In the genomic region with DNA sequence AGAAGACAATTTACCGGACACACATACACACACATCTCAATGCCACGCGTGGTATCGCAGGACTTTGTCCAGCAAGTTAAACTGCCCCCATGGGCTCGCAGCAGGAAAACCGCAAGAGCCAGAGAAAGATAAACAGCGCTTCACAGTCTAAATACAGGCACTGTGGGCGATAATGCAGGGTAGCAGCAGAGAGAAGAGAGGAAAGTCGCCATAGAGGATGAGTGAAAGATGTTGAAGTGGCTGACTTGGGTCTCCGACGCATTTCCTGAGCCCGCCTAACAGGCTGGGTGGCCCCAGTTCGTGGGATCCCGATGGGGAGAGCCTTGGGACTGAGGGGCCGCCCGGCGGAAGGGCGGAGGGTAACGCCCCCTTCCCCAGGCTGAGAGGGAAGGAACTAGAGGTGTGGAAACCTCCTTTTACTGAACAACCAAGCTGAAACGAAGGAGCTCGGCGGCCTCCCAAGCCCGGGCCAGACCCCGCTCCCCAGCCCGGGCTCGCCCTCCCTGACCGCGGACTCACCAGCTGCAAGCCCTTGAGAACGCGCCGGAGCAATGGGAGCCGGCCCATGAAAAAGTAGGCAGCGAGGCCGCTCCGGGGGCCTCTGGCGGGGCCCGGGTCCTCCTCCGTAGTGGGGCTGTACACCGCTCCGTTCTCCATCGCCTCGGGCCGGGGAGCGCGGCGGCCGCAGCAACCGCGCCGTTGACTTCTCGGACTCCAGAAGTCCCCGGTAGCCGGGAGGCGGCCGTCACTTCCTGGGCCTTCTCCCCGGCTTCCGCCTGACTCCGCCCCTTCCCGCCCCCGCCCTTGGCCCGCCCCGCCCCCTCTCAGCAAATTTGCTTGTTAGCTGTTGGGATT, we compare ENCODE assay signal across 8 cellular contexts. TPM values are rescaled to one million over a fixed set of nuclear protein-coding genes. Genes with fewer than 3 reads are reported as not detected.
DNase-seq lines count a peak whose midpoint lies in the region; ATAC-seq and TF ChIP-seq lines count a peak whose summit lies in the region.

A gene with protein sequence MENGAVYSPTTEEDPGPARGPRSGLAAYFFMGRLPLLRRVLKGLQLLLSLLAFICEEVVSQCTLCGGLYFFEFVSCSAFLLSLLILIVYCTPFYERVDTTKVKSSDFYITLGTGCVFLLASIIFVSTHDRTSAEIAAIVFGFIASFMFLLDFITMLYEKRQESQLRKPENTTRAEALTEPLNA (minus strand): TSS at position 764 of the 855 bp plus-strand sequence. CDS start 107 bp downstream, at position 657.

- H3K9me3 ChIP-seq in endodermal cell (ENCODE audit: control insufficient read depth, low read length) (no peaks in the 10 kb centered on the region), mesodermal cell (ENCODE audit: control insufficient read depth, low read length) (no peaks in the 10 kb centered on the region)

- H3K4me3 ChIP-seq in endodermal cell (ENCODE audit: low read length) (peak within 1 kb of the TSS; percentile 94), mesodermal cell (ENCODE audit: extremely low read depth, insufficient read depth, low read length, poor library complexity, severe bottlenecking) (peak within 1 kb of the TSS; percentile 81)

- H3K4me1 Mint-ChIP-seq in CD14-positive monocyte (peaks cover 44% of the 10 kb centered on the region), endodermal cell (peaks cover 21% of the 10 kb centered on the region)

- H3K4me1 ChIP-seq in endodermal cell (ENCODE audit: control insufficient read depth, insufficient read depth, low read length): peaks cover 3% of the 10 kb centered on the region
- peaks cover 8% of the 10 kb centered on the region for H3K4me1 ChIP-seq in mesodermal cell (ENCODE audit: control insufficient read depth, insufficient read depth, low read length, poor library complexity, severe bottlenecking)

- peaks cover 8 to 19% of the 10 kb centered on the region in 2 donors for H3K36me3 Mint-ChIP-seq in CD14-positive monocyte
- H3K36me3 Mint-ChIP-seq in endodermal cell (ENCODE audit: low read depth): peaks cover 5% of the 10 kb centered on the region

- H3K4me3 Mint-ChIP-seq in CD14-positive monocyte (peak within 1 kb of the TSS; percentile 94 to 95), endodermal cell (peak within 1 kb of the TSS; percentile 89)

- WGBS in endodermal cell (ENCODE audit: insufficient coverage in 1 of 2, insufficient read length in 1 of 2), 2 experiments: 0 to 1% methylated on average over 11 to 60 of the region's 62 CpGs
- 0% methylated on average over 23 to 53 of the region's 62 CpGs for WGBS in mesodermal cell (ENCODE audit: insufficient coverage in 2 of 2), 2 experiments

- H3K27ac ChIP-seq in endodermal cell (ENCODE audit: low read depth, low read length) (peak within 1 kb of the TSS; percentile 83), mesodermal cell (ENCODE audit: low read depth, low read length, severe bottlenecking) (peak within 1 kb of the TSS; percentile 88)

- ATAC-seq in HG03457 (IDR thresholded peaks at IDR 0.05; ENCODE audit: unreplicated experiment): peak; percentile 66

- no peaks in the 10 kb centered on the region for H3K9me3 Mint-ChIP-seq in CD14-positive monocyte
- no peaks in the 10 kb centered on the region for H3K9me3 Mint-ChIP-seq in endodermal cell

- TF ChIP-seq CTCF in CD14-positive monocyte (IDR thresholded peaks at IDR 0.05) (no peak), endodermal cell (conservative IDR thresholded peaks at IDR 0.05) (no peak)

- peak within 1 kb of the TSS; percentile 95 to 99 (median 97) for H3K27ac Mint-ChIP-seq in CD14-positive monocyte
- peak within 1 kb of the TSS; percentile 92 for H3K27ac Mint-ChIP-seq in endodermal cell

- intact Hi-C loops in CD14-positive monocyte (cut with micrococcal nuclease): loop anchor here in 1 of 2 donors (10.0 kb wide), 1 partner anchor 182 kb away; a partner anchor contains a TSS

- H3K36me3 ChIP-seq in endodermal cell (ENCODE audit: control insufficient read depth, insufficient read depth, low read length) (no peaks in the 10 kb centered on the region), mesodermal cell (ENCODE audit: control insufficient read depth, insufficient read depth, low read length) (peaks cover 8% of the 10 kb centered on the region)

- H3K27me3 ChIP-seq in endodermal cell (ENCODE audit: control insufficient read depth, insufficient read depth, low read length, poor library complexity, severe bottlenecking): no peaks in the 10 kb centered on the region

- DNase-seq in CD14-positive monocyte (ENCODE audit: low spot score) (peak; percentile 84), GM19240 (ENCODE audit: insufficient read length, low spot score) (peak; percentile 64), NOMO-1 treated with dmso at 0.1 percent for 144 hours (lab: John Stamatoyannopoulos, UW; ENCODE audit: unreplicated experiment) (peak; percentile 61), endodermal cell (peak; percentile 95)
- peak; percentile 25 for DNase-seq in activated CD8-positive, alpha-beta memory T cell treated with anti-CD3 and anti-CD28 coated beads, Interleukin-2, amount 50 U/mL, for 1 hour (ENCODE audit: extremely low read depth)
- DNase-seq in stimulated activated CD8-positive, alpha-beta memory T cell treated with anti-CD3 and anti-CD28 coated beads, Interleukin-15, amount 100 ng/mL, for 1 hour (ENCODE audit: low read depth): peak; percentile 44

- H3K9ac ChIP-seq in endodermal cell (ENCODE audit: extremely low read depth, low read length, poor library complexity, severe bottlenecking): peak within 1 kb of the TSS; percentile 69

- H3K27me3 Mint-ChIP-seq in CD14-positive monocyte (ENCODE audit: low read depth in 3 of 3): no peaks in the 10 kb centered on the region
- H3K27me3 Mint-ChIP-seq in endodermal cell (ENCODE audit: insufficient read depth): no peaks in the 10 kb centered on the region

RNA-seq across cellular contexts. Expression of the gene that starts here (rescaled TPM):
- 100 to 1,000 TPM; 190 to 210 TPM for polyA plus RNA-seq in CD14-positive monocyte
- 10 to 100 TPM; 58.3 to 62.4 TPM for total RNA-seq in endodermal cell
- 40.1 TPM for polyA plus RNA-seq in endodermal cell (2013, experiment 1 of 2)
- 40.0 TPM for polyA plus RNA-seq in endodermal cell (2013, experiment 2 of 2)
- 54.5 TPM for polyA plus RNA-seq in mesodermal cell (2013, experiment 1 of 2)
- 63.4 TPM for polyA plus RNA-seq in mesodermal cell (2013, experiment 2 of 2)

Comparison
In these comparisons a context has a peak if more than half of its experiments do, and no peak if none do; other contexts are left out.
1. Peak in every context shown above with its lines: DNase-seq, ATAC-seq, H3K4me3 ChIP-seq and H3K27ac ChIP-seq.
2. DNase-seq: peak in every context shown above with its lines; median percentile 95 in endodermal cell; 84 in CD14-positive monocyte; 64 in GM19240; 61 in NOMO-1 treated with dmso at 0.1 percent for 144 hours; 44 in stimulated activated CD8-positive, alpha-beta memory T cell treated with anti-CD3 and anti-CD28 coated beads, Interleukin-15, amount 100 ng/mL, for 1 hour; 25 in activated CD8-positive, alpha-beta memory T cell treated with anti-CD3 and anti-CD28 coated beads, Interleukin-2, amount 50 U/mL, for 1 hour.